In genomic region chr6:43901330-43902230, GRCh38 we compare ENCODE assay signal across 1 cellular context.
TF ChIP-seq lines count a peak whose summit lies in the region.

No MANE protein-coding gene starts in this region.

TF ChIP-seq in K562, 482 proteins besides CTCF, POLR2A, EP300 and RAD21 (continued from another document):
- TF ChIP-seq DLX4 (CRISPR knock-in tag; IDR thresholded peaks at IDR 0.05) (no peak), KLF6 (CRISPR knock-in tag; IDR thresholded peaks at IDR 0.05; ENCODE audit: borderline replicate concordance) (peak; percentile 23; the same call in 1 of the 2 replicates), GABPA (tag; conservative IDR thresholded peaks at IDR 0.05; ENCODE audit: low read depth) (0 out of 2 replicates have a peak, but pooled peaks have one; percentile 36), IRF1 (CRISPR knock-in tag; IDR thresholded peaks at IDR 0.05; ENCODE audit: borderline replicate concordance) (no peak), SRSF7 (optimal IDR thresholded peaks at IDR 0.05; ENCODE audit: low read depth, low read length) (no peak), TAF1 (IDR thresholded peaks at IDR 0.05; ENCODE audit: control insufficient read depth, extremely low read depth, insufficient read depth, low read length, severe bottlenecking) (no peak), ZNF740 (CRISPR knock-in tag; IDR thresholded peaks at IDR 0.05) (no peak), ZNF740 (tag; IDR thresholded peaks at IDR 0.05) (0 out of 4 replicates have a peak, but pooled peaks of 1 of the 2 experiments have one; percentile 42), PHB (CRISPR knock-in tag; IDR thresholded peaks at IDR 0.05) (0 out of 2 replicates have a peak, but pooled peaks have one; percentile 10), MAFF (IDR thresholded peaks at IDR 0.05; ENCODE audit: low read length) (no peak), RREB1 (CRISPR knock-in tag; IDR thresholded peaks at IDR 0.05) (peak; percentile 46; the same call in 1 of the 2 replicates), TAF7 (tag; IDR thresholded peaks at IDR 0.05) (0 out of 2 replicates have a peak, but pooled peaks have one; percentile 4), TCFL5 (CRISPR knock-in tag; conservative IDR thresholded peaks at IDR 0.05) (0 out of 2 replicates have a peak, but pooled peaks have one; percentile 47), SMARCA4 (IDR thresholded peaks at IDR 0.05) (0 out of 2 replicates have a peak, but pooled peaks have one; percentile 19), ZHX1 (conservative IDR thresholded peaks at IDR 0.05; ENCODE audit: low read length) (no peak), NR2F6 (CRISPR knock-in tag; IDR thresholded peaks at IDR 0.05) (no peak), ZNF766 (CRISPR knock-in tag; conservative IDR thresholded peaks at IDR 0.05) (peak; percentile 89), MCM2 (IDR thresholded peaks at IDR 0.05; ENCODE audit: low read depth) (no peak), CEBPG (CRISPR knock-in tag; IDR thresholded peaks at IDR 0.05) (peak; percentile 30), CEBPG (tag; conservative IDR thresholded peaks at IDR 0.05 in 1 of 2, IDR thresholded peaks at IDR 0.05 in 1 of 2) (peak; percentile 83 to 89), FOXA3 (CRISPR knock-in tag; conservative IDR thresholded peaks at IDR 0.05 in 1 of 2, IDR thresholded peaks at IDR 0.05 in 1 of 2) (0 out of 4 replicates have a peak, but pooled peaks of 1 of the 2 experiments have one; percentile 29), TFAP4 (CRISPR knock-in tag; IDR thresholded peaks at IDR 0.05; ENCODE audit: borderline replicate concordance) (no peak; the same call in 1 of the 2 replicates), ATF2 (CRISPR knock-in tag; IDR thresholded peaks at IDR 0.05) (no peak)
